1 cellular context compared by ENCODE assay signal in genomic region chr2:43759195-43759594, GRCh38.
TF ChIP-seq lines count a peak whose summit lies in the region.

No MANE protein-coding gene starts in this region.

TF ChIP-seq in HepG2, 621 proteins besides CTCF, POLR2A, EP300 and RAD21 (continued from another document and continues in another):
- TF ChIP-seq TRAFD1 (CRISPR knock-in tag; IDR thresholded peaks at IDR 0.05; ENCODE audit: borderline replicate concordance) (no peak), CBX5 (CRISPR knock-in tag; IDR thresholded peaks at IDR 0.05; ENCODE audit: borderline replicate concordance) (no peak), ZMYM4 (CRISPR knock-in tag; IDR thresholded peaks at IDR 0.05) (no peak), ZNF530 (CRISPR knock-in tag; IDR thresholded peaks at IDR 0.05; ENCODE audit: low read depth) (no peak), LCORL (IDR thresholded peaks at IDR 0.05) (peak; percentile 66; the same call in 1 of the 2 replicates), LCORL (CRISPR knock-in tag; IDR thresholded peaks at IDR 0.05) (no peak), TBX3 (IDR thresholded peaks at IDR 0.05; ENCODE audit: borderline replicate concordance) (peak; percentile 94), KDM4B (CRISPR knock-in tag; IDR thresholded peaks at IDR 0.05) (no peak), CREM (IDR thresholded peaks at IDR 0.05) (peak; percentile 34; the same call in 1 of the 2 replicates), CREM (CRISPR knock-in tag; IDR thresholded peaks at IDR 0.05) (no peak), XBP1 (CRISPR knock-in tag; IDR thresholded peaks at IDR 0.05) (no peak), PRMT3 (CRISPR knock-in tag; IDR thresholded peaks at IDR 0.05; ENCODE audit: borderline replicate concordance, low read depth) (no peak), ARID2 (CRISPR knock-in tag; IDR thresholded peaks at IDR 0.05; ENCODE audit: borderline replicate concordance) (no peak), ARNT2 (CRISPR knock-in tag; IDR thresholded peaks at IDR 0.05; ENCODE audit: low read depth) (no peak), TSC22D2 (CRISPR knock-in tag; IDR thresholded peaks at IDR 0.05; ENCODE audit: borderline replicate concordance) (no peak), TBL1XR1 (IDR thresholded peaks at IDR 0.05; ENCODE audit: borderline replicate concordance, low read length, partially characterized antibody) (peak; percentile 94), ZNF263 (CRISPR knock-in tag; IDR thresholded peaks at IDR 0.05) (no peak), PLSCR1 (CRISPR knock-in tag; IDR thresholded peaks at IDR 0.05; ENCODE audit: borderline replicate concordance) (no peak), BHLHE40 (IDR thresholded peaks at IDR 0.05; ENCODE audit: low read length) (0 out of 2 replicates have a peak, but pooled peaks have one; percentile 34), ARID5B (CRISPR knock-in tag; IDR thresholded peaks at IDR 0.05) (peak; percentile 78), SMYD3 (CRISPR knock-in tag; IDR thresholded peaks at IDR 0.05) (peak; percentile 46; the same call in 1 of the 2 replicates), TARDBP (CRISPR knock-in tag; IDR thresholded peaks at IDR 0.05) (0 out of 2 replicates have a peak, but pooled peaks have one; percentile 25), ZNF3 (CRISPR knock-in tag; IDR thresholded peaks at IDR 0.05) (no peak), SMAD1 (CRISPR knock-in tag; IDR thresholded peaks at IDR 0.05; ENCODE audit: borderline replicate concordance, low read depth) (no peak), HMG20A (CRISPR knock-in tag; IDR thresholded peaks at IDR 0.05; ENCODE audit: borderline replicate concordance) (peak; percentile 89), IRF9 (CRISPR knock-in tag; IDR thresholded peaks at IDR 0.05; ENCODE audit: borderline replicate concordance) (no peak), HOXA5 (CRISPR knock-in tag; IDR thresholded peaks at IDR 0.05) (no peak), HMG20B (CRISPR knock-in tag; conservative IDR thresholded peaks at IDR 0.05) (peak; percentile 40; the same call in 1 of the 2 replicates), NR2F1 (CRISPR knock-in tag; IDR thresholded peaks at IDR 0.05) (peak in 1 of 2 experiments; percentile 67; a peak in 2 of 4 replicates), ZNF609 (CRISPR knock-in tag; IDR thresholded peaks at IDR 0.05; ENCODE audit: borderline replicate concordance) (peak; percentile 65; the same call in 1 of the 2 replicates), ZNF510 (CRISPR knock-in tag; IDR thresholded peaks at IDR 0.05; ENCODE audit: low read depth) (no peak), SOX13 (IDR thresholded peaks at IDR 0.05) (peak; percentile 86), SOX13 (CRISPR knock-in tag; conservative IDR thresholded peaks at IDR 0.05 in 1 of 2, IDR thresholded peaks at IDR 0.05 in 1 of 2) (peak in 1 of 2 experiments; percentile 98; a peak in 2 of 4 replicates), ZNF576 (CRISPR knock-in tag; IDR thresholded peaks at IDR 0.05) (no peak), ZFP91 (CRISPR knock-in tag; IDR thresholded peaks at IDR 0.05; ENCODE audit: borderline replicate concordance) (no peak), FOSL2 (CRISPR knock-in tag; IDR thresholded peaks at IDR 0.05) (peak; percentile 71), ZNF703 (CRISPR knock-in tag; IDR thresholded peaks at IDR 0.05; ENCODE audit: borderline replicate concordance) (no peak), ZNF276 (CRISPR knock-in tag; IDR thresholded peaks at IDR 0.05; ENCODE audit: low read depth) (no peak), ZBTB43 (CRISPR knock-in tag; conservative IDR thresholded peaks at IDR 0.05) (no peak), FOXK2 (IDR thresholded peaks at IDR 0.05) (peak; percentile 65), ZFAT (CRISPR knock-in tag; conservative IDR thresholded peaks at IDR 0.05) (no peak), ZNF567 (CRISPR knock-in tag; IDR thresholded peaks at IDR 0.05; ENCODE audit: borderline replicate concordance) (no peak), EEA1 (CRISPR knock-in tag; IDR thresholded peaks at IDR 0.05; ENCODE audit: borderline replicate concordance) (no peak), GFI1 (CRISPR knock-in tag; IDR thresholded peaks at IDR 0.05; ENCODE audit: borderline replicate concordance) (peak; percentile 97), ZSCAN20 (CRISPR knock-in tag; IDR thresholded peaks at IDR 0.05; ENCODE audit: borderline replicate concordance) (no peak), MEF2D (CRISPR knock-in tag; IDR thresholded peaks at IDR 0.05) (no peak), TEAD3 (CRISPR knock-in tag; optimal IDR thresholded peaks at IDR 0.05; ENCODE audit: borderline replicate concordance) (peak; percentile 23), ZNF432 (CRISPR knock-in tag; IDR thresholded peaks at IDR 0.05; ENCODE audit: borderline replicate concordance) (no peak)
